ENCODE assay signal across 40 cellular contexts in genomic region chr9:13627502-13627901, GRCh38.
"Had no signal": no experiment of that assay in that cellular context is flagged by ENCODE, and none has a peak within 500 bp of the region (broad histone marks: within the 10 kb centered on the region; RNA-seq: fewer than 3 reads in every experiment).

No MANE protein-coding gene starts in this region.

- H3K4me1 ChIP-seq: adrenal gland, body of pancreas, breast epithelium had no signal

- H3K9me3 ChIP-seq: adrenal gland, body of pancreas, breast epithelium had no signal

- H3K4me1 Mint-ChIP-seq: activated B cell treated with CpG ODN at 0.5 μM for 24 hours; activated CD4-positive, alpha-beta T cell treated with anti-CD3 and anti-CD28 coated beads, Interleukin-2, amount 10 ng/mL, durations not matched to agents 24 days and 14 days; activated naive CD8-positive, alpha-beta T cell treated with anti-CD3 and anti-CD28 coated beads for 36 hours; activated T-helper 17 cell treated with anti-CD3 and anti-CD28 coated beads, Interleukin-2, amount 50 U/mL, for 72 hours; central memory CD8-positive, alpha-beta T cell had no signal

- H3K27me3 ChIP-seq: adrenal gland, body of pancreas, brain microvascular endothelial cell, breast epithelium, cardiac muscle cell had no signal

- H3K4me3 ChIP-seq: adrenal gland, body of pancreas, breast epithelium, cardiac muscle cell had no signal

- H3K4me3 Mint-ChIP-seq: activated B cell treated with CpG ODN at 0.5 μM for 24 hours; activated CD4-positive, alpha-beta memory T cell treated with anti-CD3 and anti-CD28 coated beads for 36 hours; activated CD4-positive, alpha-beta T cell treated with anti-CD3 and anti-CD28 coated beads, Interleukin-2, amount 10 ng/mL, durations not matched to agents 24 days and 14 days; activated CD8-positive, alpha-beta T cell treated with anti-CD3 and anti-CD28 coated beads for 36 hours; activated naive CD4-positive, alpha-beta T cell treated with anti-CD3 and anti-CD28 coated beads for 36 hours; activated naive CD8-positive, alpha-beta T cell treated with anti-CD3 and anti-CD28 coated beads for 36 hours; activated T-cell treated with anti-CD3 and anti-CD28 coated beads, Interleukin-2, amount 50 U/mL, for 4 hours; activated T-cell treated with anti-CD3 and anti-CD28 coated beads, Interleukin-2, amount 50 U/mL, for 72 hours; activated T-helper 1 cell treated with anti-CD3 and anti-CD28 coated beads, Interleukin-12 subunit alpha, Interleukin-12 subunit beta, Interleukin-2, Interleukin-4 antibody, amounts not matched to agents 30 ng/mL and 10 ng/mL and 1 ng/mL, durations not matched to agents 14 hours and 24 hours and 36 hours; activated T-helper 17 cell treated with anti-CD3 and anti-CD28 coated beads, Interleukin-2, amount 50 U/mL, for 72 hours; central memory CD8-positive, alpha-beta T cell; T-helper 1 cell treated with Interleukin-12 subunit alpha and Interleukin-12 subunit beta and Interleukin-4 antibody, amounts not matched to agents 30 μg/mL and 1 μg/mL, for 36 hours; T-helper 2 cell treated with Interferon-gamma antibody and Interleukin-4, amounts not matched to agents 5 μg/mL and 100 μg/mL, for 36 hours had no signal

- H3K27ac Mint-ChIP-seq: activated B cell treated with CpG ODN at 0.5 μM for 24 hours; activated CD4-positive, alpha-beta memory T cell treated with anti-CD3 and anti-CD28 coated beads for 36 hours; activated CD4-positive, alpha-beta T cell treated with anti-CD3 and anti-CD28 coated beads, Interleukin-2, amount 10 ng/mL, durations not matched to agents 24 days and 14 days; activated CD8-positive, alpha-beta T cell treated with anti-CD3 and anti-CD28 coated beads for 36 hours; activated naive CD4-positive, alpha-beta T cell treated with anti-CD3 and anti-CD28 coated beads for 36 hours; activated naive CD4-positive, alpha-beta T cell treated with anti-CD3 and anti-CD28 coated beads, Interleukin-2, amount 50 U/mL, for 72 hours; activated naive CD8-positive, alpha-beta T cell treated with anti-CD3 and anti-CD28 coated beads for 36 hours; activated T-cell treated with anti-CD3 and anti-CD28 coated beads, Interleukin-2, amount 50 U/mL, for 72 hours; activated T-helper 1 cell treated with anti-CD3 and anti-CD28 coated beads, Interleukin-12 subunit alpha, Interleukin-12 subunit beta, Interleukin-2, Interleukin-4 antibody, amounts not matched to agents 30 ng/mL and 10 ng/mL and 1 ng/mL, durations not matched to agents 14 hours and 24 hours and 36 hours; activated T-helper 17 cell treated with anti-CD3 and anti-CD28 coated beads, Interleukin-2, amount 50 U/mL, for 72 hours; T-helper 1 cell treated with Interleukin-12 subunit alpha and Interleukin-12 subunit beta and Interleukin-4 antibody, amounts not matched to agents 30 μg/mL and 1 μg/mL, for 36 hours; T-helper 2 cell treated with Interferon-gamma antibody and Interleukin-4, amounts not matched to agents 5 μg/mL and 100 μg/mL, for 36 hours had no signal

- H3K27ac ChIP-seq: adrenal gland, body of pancreas, brain microvascular endothelial cell, breast epithelium, cardiac muscle cell, VCaP had no signal

- H3K36me3 Mint-ChIP-seq: activated CD4-positive, alpha-beta memory T cell treated with anti-CD3 and anti-CD28 coated beads for 36 hours; activated naive CD8-positive, alpha-beta T cell treated with anti-CD3 and anti-CD28 coated beads for 36 hours had no signal

- DNase-seq: activated B cell treated with CpG ODN at 0.5 μM for 24 hours; activated CD4-positive, alpha-beta memory T cell treated with anti-CD3 and anti-CD28 coated beads for 36 hours; activated CD4-positive, alpha-beta T cell treated with anti-CD3 and anti-CD28 coated beads for 4 hours; activated CD4-positive, alpha-beta T cell treated with anti-CD3 and anti-CD28 coated beads, Interleukin-2, amount 10 ng/mL, durations not matched to agents 24 days and 14 days; activated CD4-positive, alpha-beta T cell treated with anti-CD3 and anti-CD28 coated beads, Interleukin-2, amount 50 U/mL, for 1 hour; activated CD4-positive, alpha-beta T cell treated with anti-CD3 and anti-CD28 coated beads, Interleukin-2, amount 50 U/mL, for 4 hours; activated CD4-positive, CD25-positive, alpha-beta regulatory T cell treated with anti-CD3 and anti-CD28 coated beads, Interleukin-2, amount 50 U/mL, for 72 hours; activated CD8-positive, alpha-beta memory T cell treated with anti-CD3 and anti-CD28 coated beads, Interleukin-2, amount 50 U/mL, for 4 hours; activated CD8-positive, alpha-beta T cell treated with anti-CD3 and anti-CD28 coated beads for 36 hours; activated effector memory CD4-positive, alpha-beta T cell treated with anti-CD3 and anti-CD28 coated beads, Interleukin-2, amount 50 U/mL, for 16 hours; activated gamma-delta T cell treated with Interleukin-2 at 50 U/mL for 16 hours; activated naive CD4-positive, alpha-beta T cell; activated naive CD4-positive, alpha-beta T cell treated with anti-CD3 and anti-CD28 coated beads for 36 hours; activated naive CD4-positive, alpha-beta T cell treated with anti-CD3 and anti-CD28 coated beads, Interleukin-2, amount 50 U/mL, for 16 hours; activated naive CD8-positive, alpha-beta T cell treated with anti-CD3 and anti-CD28 coated beads for 36 hours; activated T-cell treated with anti-CD3 and anti-CD28 coated beads for 4 hours; activated T-cell treated with anti-CD3 and anti-CD28 coated beads, Interleukin-2, amount 50 U/mL, for 1 hour; activated T-cell treated with anti-CD3 and anti-CD28 coated beads, Interleukin-2, amount 50 U/mL, for 4 hours; activated T-cell treated with anti-CD3 and anti-CD28 coated beads, Interleukin-2, amount 50 U/mL, for 72 hours; adrenal gland; amniotic stem cell; aorta; body of pancreas; brain microvascular endothelial cell; caudate nucleus; cerebellar nuclear complex; T-helper 2 cell; T-helper 9 cell had no signal

- H3K36me3 ChIP-seq: adrenal gland, brain microvascular endothelial cell, breast epithelium, cardiac muscle cell had no signal

- H3K27me3 Mint-ChIP-seq: activated B cell treated with CpG ODN at 0.5 μM for 24 hours; activated CD4-positive, alpha-beta memory T cell treated with anti-CD3 and anti-CD28 coated beads for 36 hours; activated CD4-positive, alpha-beta T cell treated with anti-CD3 and anti-CD28 coated beads, Interleukin-2, amount 10 ng/mL, durations not matched to agents 24 days and 14 days; activated CD8-positive, alpha-beta T cell treated with anti-CD3 and anti-CD28 coated beads for 36 hours; activated naive CD8-positive, alpha-beta T cell treated with anti-CD3 and anti-CD28 coated beads for 36 hours; activated T-helper 17 cell treated with anti-CD3 and anti-CD28 coated beads, Interleukin-2, amount 50 U/mL, for 72 hours; central memory CD8-positive, alpha-beta T cell had no signal

- FAIRE-seq: astrocyte, colon, TTC549 had no signal

- ATAC-seq: activated CD8-positive, alpha-beta T cell treated with anti-CD3 and anti-CD28 coated beads for 36 hours; activated naive CD4-positive, alpha-beta T cell treated with anti-CD3 and anti-CD28 coated beads, Interleukin-2, amount 50 U/mL, for 72 hours; activated T-cell treated with anti-CD3 and anti-CD28 coated beads, Interleukin-2, amount 50 U/mL, for 4 hours; activated T-cell treated with anti-CD3 and anti-CD28 coated beads, Interleukin-2, amount 50 U/mL, for 72 hours; activated T-helper 17 cell treated with anti-CD3 and anti-CD28 coated beads, Interleukin-2, amount 50 U/mL, for 72 hours; body of pancreas had no signal
